9 cellular contexts compared by ENCODE assay signal in the genomic region with DNA sequence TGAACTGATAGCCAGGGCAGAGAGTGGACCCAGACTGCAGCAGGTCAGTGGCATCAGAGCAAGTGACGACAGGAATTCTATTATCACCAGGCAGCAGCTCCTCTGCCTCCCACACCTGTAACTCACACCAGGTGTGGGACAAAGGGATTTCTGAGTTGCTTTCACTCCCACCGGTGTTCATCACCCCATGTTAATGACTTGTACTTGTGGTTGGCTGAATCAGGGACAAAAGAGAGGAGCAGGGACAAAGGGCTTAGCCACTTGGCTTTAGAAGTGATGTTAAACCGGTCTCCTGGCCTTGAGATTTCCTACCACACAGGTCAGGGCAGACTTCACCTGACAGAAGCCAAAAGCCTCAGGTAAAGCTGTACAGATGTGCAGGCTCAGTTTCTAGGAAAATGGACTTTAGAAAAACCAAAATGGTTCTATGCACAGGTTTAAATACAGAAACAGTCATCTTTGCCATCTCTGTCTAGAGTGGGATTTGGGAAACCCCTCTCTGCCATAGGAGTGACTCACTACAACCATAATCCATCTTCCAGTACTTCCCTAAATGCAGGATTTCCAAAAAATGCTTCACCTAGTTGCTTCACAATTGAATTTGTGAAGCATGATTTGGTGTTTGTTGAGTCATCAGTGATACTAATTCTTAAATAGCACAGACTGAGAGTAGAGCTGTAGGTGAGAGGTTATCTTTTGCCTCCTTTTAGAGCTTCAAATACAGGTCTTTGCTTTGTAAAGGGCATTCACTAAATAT.
DNase-seq lines count a peak whose midpoint lies in the region; ATAC-seq, FAIRE-seq and TF ChIP-seq lines count a peak whose summit lies in the region.
"Had no signal": no experiment of that assay in that cellular context is flagged by ENCODE, and none has a peak within 500 bp of the region (broad histone marks: within the 10 kb centered on the region; RNA-seq: fewer than 3 reads in every experiment).

No MANE protein-coding gene starts in this region.

- H3K79me2 ChIP-seq in DND-41 (ENCODE audit: insufficient read depth, low read length) (peaks cover 26% of the 10 kb centered on the region), osteoblast (ENCODE audit: insufficient read depth, low read length) (peaks cover 13% of the 10 kb centered on the region)

- H2AFZ ChIP-seq in DND-41 (ENCODE audit: low read depth, low read length) (no peak overlapping the region), osteoblast (ENCODE audit: low read length) (no peak overlapping the region)

- no peak overlapping the region for H3K9ac ChIP-seq in DND-41 (ENCODE audit: low read depth, low read length)

- TF ChIP-seq CTCF in DND-41 (IDR thresholded peaks at IDR 0.05; ENCODE audit: borderline replicate concordance, extremely low read depth, low read length, poor library complexity, severe bottlenecking), result no peak
- TF ChIP-seq CTCF in bronchial epithelial cell (IDR thresholded peaks at IDR 0.05; ENCODE audit: insufficient read depth, low read length, severe bottlenecking), result no peak
- TF ChIP-seq CTCF in osteoblast (IDR thresholded peaks at IDR 0.05; ENCODE audit: extremely low read depth, low read depth, low read length), result no peak

- H3K4me1 ChIP-seq in DND-41 (ENCODE audit: insufficient read depth, low read length) (peaks cover 32% of the 10 kb centered on the region), osteoblast (ENCODE audit: insufficient read depth, low read length) (peaks cover 54% of the 10 kb centered on the region)

- DNase-seq in DND-41 (no peak), M059J (ENCODE audit: low read depth) (peak; percentile 67), bronchial epithelial cell (ENCODE audit: low read depth) (peak; percentile 91), osteoblast (ENCODE audit: insufficient read length, low spot score, missing footprints) (peak; percentile 60), globus pallidus (ENCODE audit: low spot score) (no peak), KG1 (lab: John Stamatoyannopoulos, UW) (no peak)

- H3K4me2 ChIP-seq in DND-41 (ENCODE audit: insufficient read depth, low read length) (no peak overlapping the region), osteoblast (ENCODE audit: insufficient read depth, low read length) (no peak overlapping the region)

- H3K27ac ChIP-seq in DND-41 (ENCODE audit: low read length) (peak overlapping the region; percentile 41), osteoblast (ENCODE audit: low read depth, low read length) (peak overlapping the region; percentile 1)

- H3K4me3 ChIP-seq in DND-41 (ENCODE audit: low read depth in 1 of 2, low read length in 2 of 2), result no peak overlapping the region
- no peak overlapping the region for H3K4me3 ChIP-seq in bronchial epithelial cell (ENCODE audit: low read depth, low read length)
- H3K4me3 ChIP-seq in osteoblast (ENCODE audit: insufficient read depth, low read length), result no peak overlapping the region

- H3K27me3 ChIP-seq in DND-41 (ENCODE audit: insufficient read depth, low read length, poor library complexity) (no peaks in the 10 kb centered on the region), bronchial epithelial cell (ENCODE audit: control insufficient read depth, insufficient read depth, low read length) (no peaks in the 10 kb centered on the region), osteoblast (ENCODE audit: insufficient read depth, low read length) (no peaks in the 10 kb centered on the region)

- ATAC-seq in DND-41 (ENCODE audit: insufficient read depth, low read depth), result no peak
- no peak for ATAC-seq in HG02642 (IDR thresholded peaks at IDR 0.05; ENCODE audit: poor library complexity, unreplicated experiment)
- ATAC-seq in HG03159 (IDR thresholded peaks at IDR 0.05; ENCODE audit: unreplicated experiment), result no peak

- H4K20me1 ChIP-seq in DND-41 (ENCODE audit: insufficient read depth, low read length), result no peaks in the 10 kb centered on the region; the same call in 1 of the 2 replicates
- H4K20me1 ChIP-seq in osteoblast (ENCODE audit: insufficient read depth, low read length), result no peaks in the 10 kb centered on the region

- H3K9me3 ChIP-seq in DND-41 (ENCODE audit: insufficient read depth, low read length, severe bottlenecking), result no peaks in the 10 kb centered on the region
- no peaks in the 10 kb centered on the region for H3K9me3 ChIP-seq in osteoblast (ENCODE audit: low read depth, low read length)

- H3K36me3 ChIP-seq in DND-41 (ENCODE audit: insufficient read depth, low read length), result peaks cover 63% of the 10 kb centered on the region
- H3K36me3 ChIP-seq in bronchial epithelial cell (ENCODE audit: control insufficient read depth, insufficient read depth, low read length), result peaks cover 3% of the 10 kb centered on the region
- no peaks in the 10 kb centered on the region for H3K36me3 ChIP-seq in osteoblast (ENCODE audit: insufficient read depth, low read length)

- FAIRE-seq in bronchial epithelial cell (lab: Jason Lieb, UNC), result no peak
- FAIRE-seq: RCC 7860 had no signal

Comparison
In these comparisons a context has a peak if more than half of its experiments do, and no peak if none do; other contexts are left out.
1. DNase-seq: peak in M059J (single experiment), bronchial epithelial cell (single experiment) and osteoblast (single experiment); none in DND-41 (single experiment), globus pallidus (single experiment) and KG1 (single experiment).